Comparison of ENCODE assay signal across 19 cellular contexts in genomic region chr5:38670878-38671277, GRCh38.
A peak's percentile ranks its signal among the peaks of the same experiment; 100 is the strongest.
DNase-seq lines count a peak whose midpoint lies in the region; ATAC-seq and TF ChIP-seq lines count a peak whose summit lies in the region.
"Had no signal": no experiment of that assay in that cellular context is flagged by ENCODE, and none has a peak within 500 bp of the region (broad histone marks: within the 10 kb centered on the region; RNA-seq: fewer than 3 reads in every experiment).

No MANE protein-coding gene starts in this region.

- no peak for TF ChIP-seq CTCF in AG10803 (conservative IDR thresholded peaks at IDR 0.05; ENCODE audit: low read length)
- no peak for TF ChIP-seq CTCF in Panc1 (IDR thresholded peaks at IDR 0.05)
- no peak for TF ChIP-seq CTCF in fibroblast of mammary gland (conservative IDR thresholded peaks at IDR 0.05; ENCODE audit: control insufficient read depth, insufficient read depth, low read depth, low read length)

- POLR2A ChIA-PET in Panc1 (lab: Charles Lee): no interaction called here

- H3K27me3 ChIP-seq in Panc1 (ENCODE audit: control insufficient read depth, insufficient read depth, low read length): no peaks in the 10 kb centered on the region
- H3K27me3 ChIP-seq: heart left ventricle, uterus had no signal

- DNase-seq in AG10803 (ENCODE audit: low read depth) (peak; percentile 60), Panc1 (ENCODE audit: low read depth, low spot score) (no peak), fibroblast of mammary gland (ENCODE audit: low read depth) (peak; percentile 73), posterior cingulate gyrus (peak in 6 of 10 donors; percentile 37 to 86 (median 56)), COLO829 (ENCODE audit: low spot score) (no peak), mucosa of gallbladder (ENCODE audit: low spot score) (no peak), RKO (ENCODE audit: low spot score) (no peak), cortex of kidney (lab: John Stamatoyannopoulos, UW) (no peak)
- DNase-seq: activated CD4-positive, alpha-beta T cell treated with anti-CD3 and anti-CD28 coated beads for 36 hours; activated gamma-delta T cell treated with Interleukin-2 at 50 U/mL for 16 hours; aorta; Calu3; heart left ventricle; NCI-H2081; nephron progenitor cell; stimulated activated naive CD4-positive, alpha-beta T cell treated with Interleukin-2 at 50 U/mL for 16 hours; uterus had no signal

- H3K27ac ChIP-seq in Panc1 (ENCODE audit: low read length): peak overlapping the region; percentile 68; the same call in 1 of the 2 replicates
- H3K27ac ChIP-seq: coronary artery, epithelial cell of prostate, heart left ventricle, uterus had no signal

- no TSS peak for BruUV-seq in Panc1 (replicated peaks; lab: Mats Ljungman, UMichigan)

- H3K4me3 ChIP-seq in AG10803 (ENCODE audit: low read length) (no peak overlapping the region), Panc1 (ENCODE audit: low read depth in 2 of 2, low read length in 2 of 2) (no peak overlapping the region), fibroblast of mammary gland (ENCODE audit: control insufficient read depth, low read depth, low read length) (no peak overlapping the region)
- H3K4me3 ChIP-seq: coronary artery, heart left ventricle, uterus had no signal

- ATAC-seq in Panc1: no peak
- ATAC-seq: activated CD4-positive, alpha-beta T cell treated with anti-CD3 and anti-CD28 coated beads for 36 hours had no signal

- H3K9me3 ChIP-seq in Panc1 (ENCODE audit: control insufficient read depth, insufficient read depth, low read depth, low read length): no peaks in the 10 kb centered on the region
- H3K9me3 ChIP-seq: uterus had no signal

- peaks cover 24% of the 10 kb centered on the region for H3K4me1 ChIP-seq in Panc1 (ENCODE audit: control insufficient read depth, insufficient read depth, low read length)
- H3K4me1 ChIP-seq: uterus had no signal

- CTCF ChIA-PET in Panc1 (lab: Charles Lee): no interaction called here

- intact Hi-C loops in Panc1 (cut with micrococcal nuclease; ENCODE audit: unreplicated experiment) (no loop called here), posterior cingulate gyrus (cut with DNase I) (no loop called here)

- no peaks in the 10 kb centered on the region for H3K36me3 ChIP-seq in Panc1 (ENCODE audit: control insufficient read depth, insufficient read depth, low read length)
- H3K36me3 ChIP-seq: heart left ventricle, uterus had no signal

- in situ Hi-C loops in Panc1 (cut with HindIII; ENCODE audit: low pct_unique_long_range_greater_than_20kb, low sequenced_read_pairs): no loop called here

Comparison
In these comparisons a context has a peak if more than half of its experiments do, and no peak if none do; other contexts are left out.
1. DNase-seq: peak in AG10803 (single experiment), fibroblast of mammary gland (single experiment) and posterior cingulate gyrus (6 of 10); none in Panc1 (single experiment), COLO829 (single experiment), mucosa of gallbladder (single experiment), RKO (single experiment) and cortex of kidney (single experiment).